ENCODE assay signal across 10 cellular contexts in the genomic region with DNA sequence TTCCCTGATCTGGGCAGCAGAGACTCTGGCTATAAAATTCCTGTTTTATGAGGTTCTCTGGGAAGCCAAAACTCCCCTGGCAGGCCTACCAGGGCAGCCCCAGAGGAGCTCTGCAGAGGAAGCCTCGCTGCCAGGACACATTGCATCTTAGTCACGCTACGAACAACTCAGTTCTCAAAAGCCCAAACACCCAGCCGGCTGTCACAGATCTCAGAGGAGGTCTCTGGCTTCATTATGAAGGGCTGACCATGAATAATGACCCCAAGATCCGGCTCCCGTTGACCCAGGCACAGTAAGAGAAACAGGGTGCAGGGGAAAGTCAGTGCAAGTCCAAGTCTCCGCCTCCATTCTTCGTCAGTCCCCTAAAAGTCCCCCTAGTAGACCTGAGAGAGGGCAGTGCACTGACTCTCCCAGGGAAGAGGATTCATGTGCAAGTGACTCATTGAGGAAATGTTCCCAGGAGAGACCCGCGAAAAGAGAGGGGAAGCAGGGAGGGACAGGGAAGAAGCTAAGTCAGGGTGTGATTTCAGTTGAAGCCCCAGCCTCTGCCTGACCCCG.
A peak's percentile ranks its signal among the peaks of the same experiment; 100 is the strongest.
DNase-seq lines count a peak whose midpoint lies in the region; ATAC-seq and TF ChIP-seq lines count a peak whose summit lies in the region.
"Had no signal": no experiment of that assay in that cellular context is flagged by ENCODE, and none has a peak within 500 bp of the region (broad histone marks: within the 10 kb centered on the region; RNA-seq: fewer than 3 reads in every experiment).

No MANE protein-coding gene starts in this region.

- H3K4me1 Mint-ChIP-seq in activated CD8-positive, alpha-beta T cell treated with anti-CD3 and anti-CD28 coated beads, Interleukin-2, amount 10 ng/mL, durations not matched to agents 7 days and 5 days (ENCODE audit: low read depth): no peaks in the 10 kb centered on the region
- H3K4me1 Mint-ChIP-seq in activated CD8-positive, alpha-beta T cell treated with anti-CD3 and anti-CD28 coated beads for 36 hours (ENCODE audit: low read depth): no peaks in the 10 kb centered on the region
- H3K4me1 Mint-ChIP-seq in activated T-helper 1 cell treated with anti-CD3 and anti-CD28 coated beads, Interleukin-12 subunit alpha, Interleukin-12 subunit beta, Interleukin-2, Interleukin-4 antibody, amounts not matched to agents 30 ng/mL and 10 ng/mL and 1 ng/mL, durations not matched to agents 14 hours and 24 hours and 36 hours (ENCODE audit: low read depth): no peaks in the 10 kb centered on the region

- peak overlapping the region; percentile 8 for H3K27ac ChIP-seq in fibroblast of lung (ENCODE audit: insufficient read depth, low read length)
- H3K27ac ChIP-seq in muscle layer of colon (ENCODE audit: low read depth, low read length): peak overlapping the region; percentile 70
- H3K27ac ChIP-seq in uterus: no peak overlapping the region

- H3K4me1 ChIP-seq in fibroblast of lung (ENCODE audit: control insufficient read depth, extremely low read depth, insufficient read depth, low read length) (peaks cover 2% of the 10 kb centered on the region), muscle layer of colon (ENCODE audit: insufficient read depth, low read length) (peaks cover 43% of the 10 kb centered on the region), uterus (peaks cover 0 to 21% of the 10 kb centered on the region in 2 donors)

- H2AFZ ChIP-seq in fibroblast of lung (ENCODE audit: low read length): no peak overlapping the region

- no peaks in the 10 kb centered on the region for H4K20me1 ChIP-seq in fibroblast of lung (ENCODE audit: control insufficient read depth, extremely low read depth, insufficient read depth, low read length)

- no peaks in the 10 kb centered on the region for H3K9me3 Mint-ChIP-seq in activated CD8-positive, alpha-beta T cell treated with anti-CD3 and anti-CD28 coated beads, Interleukin-2, amount 10 ng/mL, durations not matched to agents 7 days and 5 days (ENCODE audit: insufficient read depth)
- no peaks in the 10 kb centered on the region for H3K9me3 Mint-ChIP-seq in activated CD8-positive, alpha-beta T cell treated with anti-CD3 and anti-CD28 coated beads for 36 hours
- H3K9me3 Mint-ChIP-seq in activated T-helper 1 cell treated with anti-CD3 and anti-CD28 coated beads, Interleukin-12 subunit alpha, Interleukin-12 subunit beta, Interleukin-2, Interleukin-4 antibody, amounts not matched to agents 30 ng/mL and 10 ng/mL and 1 ng/mL, durations not matched to agents 14 hours and 24 hours and 36 hours: no peaks in the 10 kb centered on the region

- no peak for ATAC-seq in activated CD8-positive, alpha-beta T cell treated with anti-CD3 and anti-CD28 coated beads, Interleukin-2, amount 10 ng/mL, durations not matched to agents 7 days and 5 days
- ATAC-seq in activated CD8-positive, alpha-beta T cell treated with anti-CD3 and anti-CD28 coated beads for 36 hours: no peak
- ATAC-seq in HG02610 (IDR thresholded peaks at IDR 0.05; ENCODE audit: unreplicated experiment) (no peak), HG02884 (IDR thresholded peaks at IDR 0.05; ENCODE audit: unreplicated experiment) (no peak)
- ATAC-seq: A549 had no signal

- no peak overlapping the region for H3K9ac ChIP-seq in fibroblast of lung (ENCODE audit: insufficient read depth, low read length)
- H3K9ac ChIP-seq in muscle layer of colon (ENCODE audit: low read length): no peak overlapping the region

- no peak for TF ChIP-seq POLR2A in uterus (IDR thresholded peaks at IDR 0.05)

- H3K36me3 ChIP-seq in fibroblast of lung (ENCODE audit: control insufficient read depth, insufficient read depth, low read length) (no peaks in the 10 kb centered on the region), muscle layer of colon (ENCODE audit: insufficient read depth, low read length) (no peaks in the 10 kb centered on the region), uterus (no peaks in the 10 kb centered on the region)
- H3K36me3 ChIP-seq: upper lobe of left lung had no signal

- no peak for TF ChIP-seq CTCF in activated CD8-positive, alpha-beta T cell treated with anti-CD3 and anti-CD28 coated beads for 36 hours (IDR thresholded peaks at IDR 0.05)
- TF ChIP-seq CTCF in fibroblast of lung (conservative IDR thresholded peaks at IDR 0.05 in 1 of 2, IDR thresholded peaks at IDR 0.05 in 1 of 2; ENCODE audit: low read depth in 1 of 2, low read length in 2 of 2): no peak
- no peak for TF ChIP-seq CTCF in uterus (IDR thresholded peaks at IDR 0.05)

- H3K27me3 ChIP-seq in fibroblast of lung (ENCODE audit: control insufficient read depth, insufficient read depth, low read length): no peaks in the 10 kb centered on the region
- no peaks in the 10 kb centered on the region for H3K27me3 ChIP-seq in muscle layer of colon (ENCODE audit: control insufficient read depth in 1 of 2, insufficient read depth in 2 of 2, low read length in 2 of 2)
- H3K27me3 ChIP-seq in uterus: no peaks in the 10 kb centered on the region
- H3K27me3 ChIP-seq: upper lobe of left lung had no signal

- DNase-seq in activated CD8-positive, alpha-beta T cell treated with anti-CD3 and anti-CD28 coated beads, Interleukin-2, amount 10 ng/mL, durations not matched to agents 7 days and 5 days: peak; percentile 13
- DNase-seq in activated CD8-positive, alpha-beta T cell treated with anti-CD3 and anti-CD28 coated beads for 36 hours: no peak
- DNase-seq in fibroblast of lung (ENCODE audit: low read depth in 2 of 2) (peak; percentile 15 to 67), uterus (peak; percentile 65 to 78)
- no peak for DNase-seq in activated T-helper 1 cell treated with anti-CD3 and anti-CD28 coated beads, Interleukin-12 subunit alpha, Interleukin-12 subunit beta, Interleukin-2, Interleukin-4 antibody, amounts not matched to agents 30 ng/mL and 10 ng/mL and 1 ng/mL, durations not matched to agents 14 hours and 24 hours and 36 hours (ENCODE audit: low spot score)
- DNase-seq: upper lobe of left lung had no signal

- POLR2A ChIA-PET in activated CD8-positive, alpha-beta T cell treated with anti-CD3 and anti-CD28 coated beads, Interleukin-2, amount 10 ng/mL, durations not matched to agents 7 days and 5 days (lab: Charles Lee): no interaction called here
- POLR2A ChIA-PET in activated CD8-positive, alpha-beta T cell treated with anti-CD3 and anti-CD28 coated beads for 36 hours (lab: Charles Lee): interaction anchor here (1.6 kb wide), 1 partner anchor 12 kb away, joined by 3 read pairs; no protein-coding TSS in a partner anchor

- H3K4me3 ChIP-seq in fibroblast of lung (replicated peaks in 1 of 4; ENCODE audit: control extremely low read depth in 1 of 4, insufficient read depth in 1 of 4, low read depth in 3 of 4, low read length in 4 of 4): no peak overlapping the region
- no peak overlapping the region for H3K4me3 ChIP-seq in muscle layer of colon (ENCODE audit: low read depth in 1 of 2, low read length in 2 of 2)
- H3K4me3 ChIP-seq in uterus: no peak overlapping the region
- H3K4me3 ChIP-seq: A549, upper lobe of left lung had no signal

- H3K79me2 ChIP-seq in fibroblast of lung (ENCODE audit: control insufficient read depth, insufficient read depth, low read length): no peaks in the 10 kb centered on the region

- no peak overlapping the region for H3K4me3 Mint-ChIP-seq in activated CD8-positive, alpha-beta T cell treated with anti-CD3 and anti-CD28 coated beads, Interleukin-2, amount 10 ng/mL, durations not matched to agents 7 days and 5 days
- no peak overlapping the region for H3K4me3 Mint-ChIP-seq in activated CD8-positive, alpha-beta T cell treated with anti-CD3 and anti-CD28 coated beads for 36 hours
- no peak overlapping the region for H3K4me3 Mint-ChIP-seq in activated T-helper 1 cell treated with anti-CD3 and anti-CD28 coated beads, Interleukin-12 subunit alpha, Interleukin-12 subunit beta, Interleukin-2, Interleukin-4 antibody, amounts not matched to agents 30 ng/mL and 10 ng/mL and 1 ng/mL, durations not matched to agents 14 hours and 24 hours and 36 hours

- intact Hi-C loops in activated CD8-positive, alpha-beta T cell treated with anti-CD3 and anti-CD28 coated beads for 36 hours (cut with micrococcal nuclease): no loop called here
- intact Hi-C loops in uterus (cut with DNase I; ENCODE audit: low total_unique reads): no loop called here
- intact Hi-C loops in activated T-helper 1 cell treated with anti-CD3 and anti-CD28 coated beads, Interleukin-12 subunit alpha, Interleukin-12 subunit beta, Interleukin-2, Interleukin-4 antibody, amounts not matched to agents 30 ng/mL and 10 ng/mL and 1 ng/mL, durations not matched to agents 14 hours and 24 hours and 36 hours (cut with micrococcal nuclease): no loop called here

- H3K9me3 ChIP-seq in fibroblast of lung (ENCODE audit: control insufficient read depth, insufficient read depth, low read depth, low read length): no peaks in the 10 kb centered on the region
- no peaks in the 10 kb centered on the region for H3K9me3 ChIP-seq in muscle layer of colon (ENCODE audit: low read length)
- H3K9me3 ChIP-seq in uterus: no peaks in the 10 kb centered on the region
- H3K9me3 ChIP-seq: A549, upper lobe of left lung had no signal

- no peaks in the 10 kb centered on the region for H3K36me3 Mint-ChIP-seq in activated CD8-positive, alpha-beta T cell treated with anti-CD3 and anti-CD28 coated beads, Interleukin-2, amount 10 ng/mL, durations not matched to agents 7 days and 5 days (ENCODE audit: low read depth)
- H3K36me3 Mint-ChIP-seq in activated CD8-positive, alpha-beta T cell treated with anti-CD3 and anti-CD28 coated beads for 36 hours (ENCODE audit: low read depth): no peaks in the 10 kb centered on the region
- no peaks in the 10 kb centered on the region for H3K36me3 Mint-ChIP-seq in activated T-helper 1 cell treated with anti-CD3 and anti-CD28 coated beads, Interleukin-12 subunit alpha, Interleukin-12 subunit beta, Interleukin-2, Interleukin-4 antibody, amounts not matched to agents 30 ng/mL and 10 ng/mL and 1 ng/mL, durations not matched to agents 14 hours and 24 hours and 36 hours (ENCODE audit: low read depth)

- no peaks in the 10 kb centered on the region for H3K27me3 Mint-ChIP-seq in activated CD8-positive, alpha-beta T cell treated with anti-CD3 and anti-CD28 coated beads, Interleukin-2, amount 10 ng/mL, durations not matched to agents 7 days and 5 days (ENCODE audit: low read depth)
- H3K27me3 Mint-ChIP-seq in activated CD8-positive, alpha-beta T cell treated with anti-CD3 and anti-CD28 coated beads for 36 hours: peaks cover 1% of the 10 kb centered on the region
- H3K27me3 Mint-ChIP-seq in activated T-helper 1 cell treated with anti-CD3 and anti-CD28 coated beads, Interleukin-12 subunit alpha, Interleukin-12 subunit beta, Interleukin-2, Interleukin-4 antibody, amounts not matched to agents 30 ng/mL and 10 ng/mL and 1 ng/mL, durations not matched to agents 14 hours and 24 hours and 36 hours (ENCODE audit: insufficient read depth): peaks cover 5% of the 10 kb centered on the region

- H3K27ac Mint-ChIP-seq in activated CD8-positive, alpha-beta T cell treated with anti-CD3 and anti-CD28 coated beads, Interleukin-2, amount 10 ng/mL, durations not matched to agents 7 days and 5 days: no peak overlapping the region
- no peak overlapping the region for H3K27ac Mint-ChIP-seq in activated CD8-positive, alpha-beta T cell treated with anti-CD3 and anti-CD28 coated beads for 36 hours
- H3K27ac Mint-ChIP-seq in activated T-helper 1 cell treated with anti-CD3 and anti-CD28 coated beads, Interleukin-12 subunit alpha, Interleukin-12 subunit beta, Interleukin-2, Interleukin-4 antibody, amounts not matched to agents 30 ng/mL and 10 ng/mL and 1 ng/mL, durations not matched to agents 14 hours and 24 hours and 36 hours: no peak overlapping the region

- CTCF ChIA-PET in activated CD8-positive, alpha-beta T cell treated with anti-CD3 and anti-CD28 coated beads, Interleukin-2, amount 10 ng/mL, durations not matched to agents 7 days and 5 days (lab: Charles Lee): interaction anchor here (2.8 kb wide), 1 partner anchor 12 kb away, joined by 18 read pairs; no protein-coding TSS in a partner anchor
- CTCF ChIA-PET in activated CD8-positive, alpha-beta T cell treated with anti-CD3 and anti-CD28 coated beads for 36 hours (lab: Charles Lee): no interaction called here

- H3K4me2 ChIP-seq in fibroblast of lung (ENCODE audit: extremely low read depth, insufficient read depth, low read length): no peak overlapping the region
- H3K4me2 ChIP-seq: A549 had no signal

Comparison
In these comparisons a context has a peak if more than half of its experiments do, and no peak if none do; other contexts are left out.
1. DNase-seq: peak in activated CD8-positive, alpha-beta T cell treated with anti-CD3 and anti-CD28 coated beads, Interleukin-2, amount 10 ng/mL, durations not matched to agents 7 days and 5 days (single experiment), fibroblast of lung (2 of 2) and uterus (2 of 2); none in activated CD8-positive, alpha-beta T cell treated with anti-CD3 and anti-CD28 coated beads for 36 hours (single experiment) and activated T-helper 1 cell treated with anti-CD3 and anti-CD28 coated beads, Interleukin-12 subunit alpha, Interleukin-12 subunit beta, Interleukin-2, Interleukin-4 antibody, amounts not matched to agents 30 ng/mL and 10 ng/mL and 1 ng/mL, durations not matched to agents 14 hours and 24 hours and 36 hours (single experiment).
2. H3K27ac ChIP-seq: peak in fibroblast of lung (single experiment) and muscle layer of colon (single experiment); none in uterus (0 of 2).